Comparison of ENCODE assay signal across 1 cellular context in genomic region chr2:241149675-241149924, GRCh38.
TF ChIP-seq lines count a peak whose summit lies in the region.

No MANE protein-coding gene starts in this region.

TF ChIP-seq in HEK293, 187 proteins besides CTCF, POLR2A, EP300 and RAD21 (continued from another document):
- no peak for TF ChIP-seq REST (tag by site-specific recombination; IDR thresholded peaks at IDR 0.05)
- no peak for TF ChIP-seq ZFP69B (tag by site-specific recombination; IDR thresholded peaks at IDR 0.05)
- no peak for TF ChIP-seq ZNF2 (tag by site-specific recombination; IDR thresholded peaks at IDR 0.05)
- no peak for TF ChIP-seq ZNF664 (tag by site-specific recombination; IDR thresholded peaks at IDR 0.05)
- no peak for TF ChIP-seq AEBP2 (tag by site-specific recombination; IDR thresholded peaks at IDR 0.05; ENCODE audit: borderline replicate concordance)
- TF ChIP-seq ZSCAN18 (tag by site-specific recombination; IDR thresholded peaks at IDR 0.05): no peak
- no peak for TF ChIP-seq ZNF626 (tag by site-specific recombination; IDR thresholded peaks at IDR 0.05)
- TF ChIP-seq ZNF518A (tag by site-specific recombination; conservative IDR thresholded peaks at IDR 0.05; ENCODE audit: low read depth): no peak
- TF ChIP-seq ZNF155 (tag by site-specific recombination; IDR thresholded peaks at IDR 0.05): no peak
- no peak for TF ChIP-seq ZNF623 (tag by site-specific recombination; IDR thresholded peaks at IDR 0.05)
- peak; percentile 35; the same call in 1 of the 2 replicates for TF ChIP-seq ZBTB8A (tag by site-specific recombination; IDR thresholded peaks at IDR 0.05)
- TF ChIP-seq ZBTB7A (tag by site-specific recombination; IDR thresholded peaks at IDR 0.05; ENCODE audit: low read depth): no peak
- no peak for TF ChIP-seq ZNF701 (tag by site-specific recombination; IDR thresholded peaks at IDR 0.05)
